In the genomic region with DNA sequence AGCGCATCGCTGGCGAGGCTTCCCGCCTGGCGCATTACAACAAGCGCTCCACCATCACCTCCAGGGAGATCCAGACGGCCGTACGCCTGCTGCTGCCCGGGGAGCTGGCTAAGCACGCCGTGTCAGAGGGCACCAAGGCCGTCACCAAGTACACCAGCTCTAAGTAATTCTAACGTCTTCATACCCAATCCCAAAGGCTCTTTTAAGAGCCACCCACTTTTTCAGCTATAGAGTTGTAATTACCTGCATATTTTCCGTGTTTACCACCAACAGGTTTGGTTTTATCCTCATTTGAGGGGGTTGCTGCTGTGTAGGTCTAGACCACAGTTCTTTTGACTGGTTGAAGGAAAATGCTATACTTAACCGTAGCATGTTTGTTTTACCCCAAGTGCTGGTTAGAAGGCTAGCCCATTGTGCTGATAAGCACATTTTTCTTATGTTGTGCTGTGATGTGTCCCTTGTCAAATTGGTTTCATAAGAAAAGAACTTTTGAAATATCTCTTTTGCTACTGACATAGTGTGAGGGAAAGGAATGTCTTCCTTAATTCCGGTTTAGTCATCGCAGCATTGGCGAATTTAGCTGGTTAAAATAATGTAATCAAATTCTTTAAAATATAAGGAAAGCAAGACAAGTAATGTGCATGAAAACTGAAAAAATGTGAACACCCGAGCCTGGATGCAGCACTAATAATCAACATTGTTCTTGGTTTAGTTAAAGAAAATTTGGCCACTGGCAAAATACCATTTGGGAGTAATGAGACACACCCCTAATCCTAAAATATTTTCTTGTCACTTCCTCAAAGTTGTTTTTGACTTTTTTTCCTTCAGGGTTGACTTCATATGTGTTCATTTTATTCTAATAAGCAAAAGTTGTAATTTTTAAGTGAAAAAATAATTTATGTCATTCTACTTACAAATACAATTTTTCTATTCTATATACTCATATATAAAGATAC, we compare ENCODE assay signal across 8 cellular contexts.
DNase-seq lines count a peak whose midpoint lies in the region; ATAC-seq, FAIRE-seq and TF ChIP-seq lines count a peak whose summit lies in the region.

No MANE protein-coding gene starts in this region.

- peaks cover 28% of the 10 kb centered on the region for H3K79me2 ChIP-seq in PC-9 (ENCODE audit: low read depth)

- H3K4me1 Mint-ChIP-seq in activated T-cell treated with anti-CD3 and anti-CD28 coated beads, Interleukin-2, amount 50 U/mL, for 24 hours (ENCODE audit: low read depth) = peaks cover 48% of the 10 kb centered on the region
- peaks cover 47 to 50% of the 10 kb centered on the region in 2 donors for H3K4me1 Mint-ChIP-seq in natural killer cell

- DNase-seq in activated T-cell treated with anti-CD3 and anti-CD28 coated beads, Interleukin-2, amount 50 U/mL, for 24 hours = no peak
- DNase-seq in activated T-cell treated with anti-CD3 and anti-CD28 coated beads for 4 hours = no peak
- DNase-seq in PC-9 = peak in 1 of 2 experiments; percentile 72
- DNase-seq in natural killer cell = no peak
- DNase-seq in D721Med (ENCODE audit: insufficient read length, low spot score) = no peak
- DNase-seq in NCI-H69 (lab: John Stamatoyannopoulos, UW) = no peak
- no peak for DNase-seq in AG20443 (ENCODE audit: low spot score)

- H3K4me3 ChIP-seq in PC-9 (peak overlapping the region; percentile 77), ectodermal cell (ENCODE audit: insufficient read depth, low read depth, low read length) (peak overlapping the region; percentile 93)

- H3K27me3 ChIP-seq in PC-9 (ENCODE audit: insufficient read depth, low read depth) (no peaks in the 10 kb centered on the region), ectodermal cell (ENCODE audit: control insufficient read depth, insufficient read depth, low read length, poor library complexity, severe bottlenecking) (no peaks in the 10 kb centered on the region)

- 0 to 2% methylated on average over 17 to 20 of the region's 20 CpGs for WGBS in ectodermal cell, 2 experiments

- H2AFZ ChIP-seq in PC-9 = peak overlapping the region; percentile 59; the same call in 1 of the 2 replicates

- FAIRE-seq in D721Med (lab: Jason Lieb, UNC) = no peak

- H3K36me3 ChIP-seq in PC-9 (ENCODE audit: low read depth) = no peaks in the 10 kb centered on the region
- no peaks in the 10 kb centered on the region for H3K36me3 ChIP-seq in ectodermal cell (ENCODE audit: control insufficient read depth, insufficient read depth, low read length)

- peak; percentile 2 to 4 (median 4) for ATAC-seq in natural killer cell

- no TSS peak for BruUV-seq in PC-9 (replicated peaks; lab: Mats Ljungman, UMichigan)

- no peaks in the 10 kb centered on the region for H3K9me3 Mint-ChIP-seq in activated T-cell treated with anti-CD3 and anti-CD28 coated beads, Interleukin-2, amount 50 U/mL, for 24 hours
- no peaks in the 10 kb centered on the region for H3K9me3 Mint-ChIP-seq in natural killer cell

- no peaks in the 10 kb centered on the region for H3K9me3 ChIP-seq in PC-9 (ENCODE audit: insufficient read depth, low read depth)
- no peaks in the 10 kb centered on the region for H3K9me3 ChIP-seq in ectodermal cell (ENCODE audit: control insufficient read depth, low read length)

- TF ChIP-seq CTCF in PC-9 (conservative IDR thresholded peaks at IDR 0.05) = no peak
- TF ChIP-seq CTCF in natural killer cell (IDR thresholded peaks at IDR 0.05) = no peak
- TF ChIP-seq CTCF in D721Med (IDR thresholded peaks at IDR 0.05; ENCODE audit: insufficient read depth, missing control alignments) = no peak

- H3K4me1 ChIP-seq in PC-9 (replicated peaks; ENCODE audit: insufficient read depth) (peaks cover 20% of the 10 kb centered on the region), ectodermal cell (ENCODE audit: control insufficient read depth, insufficient read depth, low read length) (no peaks in the 10 kb centered on the region)

- peaks cover 34% of the 10 kb centered on the region for H3K36me3 Mint-ChIP-seq in activated T-cell treated with anti-CD3 and anti-CD28 coated beads, Interleukin-2, amount 50 U/mL, for 24 hours (ENCODE audit: low read depth)
- H3K36me3 Mint-ChIP-seq in natural killer cell = no peaks in the 10 kb centered on the region

- H3K27me3 Mint-ChIP-seq in activated T-cell treated with anti-CD3 and anti-CD28 coated beads, Interleukin-2, amount 50 U/mL, for 24 hours = no peaks in the 10 kb centered on the region
- no peaks in the 10 kb centered on the region for H3K27me3 Mint-ChIP-seq in natural killer cell (ENCODE audit: low read depth in 2 of 2)

- POLR2A ChIA-PET in PC-9 (lab: Charles Lee; ENCODE audit: unreplicated experiment) = interaction anchor here (0.5 to 3.8 kb wide), 48 partner anchors 8 to 1702 kb away, joined by 3 to 148 read pairs (median 5); partner anchors contain the start of gene BTN2A2

- intact Hi-C loops in PC-9 (cut with micrococcal nuclease; ENCODE audit: unreplicated experiment) = loop anchor here (1.0 to 10.0 kb wide), 9 partner anchors 11 to 1695 kb away; partner anchors contain the start of gene ABT1
- intact Hi-C loops in natural killer cell (cut with micrococcal nuclease) = loop anchor here (1.0 to 10.0 kb wide), 11 partner anchors 17 to 1692 kb away; a partner anchor contains a TSS

- H3K27ac Mint-ChIP-seq in activated T-cell treated with anti-CD3 and anti-CD28 coated beads, Interleukin-2, amount 50 U/mL, for 24 hours = peak overlapping the region; percentile 98
- H3K27ac Mint-ChIP-seq in natural killer cell = peak overlapping the region; percentile 98 to 99

- CTCF ChIA-PET in PC-9 (lab: Charles Lee) = interaction anchor here (0.5 to 0.6 kb wide), 2 partner anchors 24 to 175 kb away, joined by 3 to 4 read pairs; no protein-coding TSS in a partner anchor

- no peaks in the 10 kb centered on the region for H3K9me2 ChIP-seq in PC-9 (ENCODE audit: insufficient read depth)

- peaks cover 44% of the 10 kb centered on the region for H3F3A ChIP-seq in PC-9 (ENCODE audit: insufficient read depth, low read depth)

- no peaks in the 10 kb centered on the region for H4K20me1 ChIP-seq in PC-9 (ENCODE audit: insufficient read depth)

- H3K4me3 Mint-ChIP-seq in activated T-cell treated with anti-CD3 and anti-CD28 coated beads, Interleukin-2, amount 50 U/mL, for 24 hours = peak overlapping the region; percentile 96
- H3K4me3 Mint-ChIP-seq in natural killer cell = peak overlapping the region; percentile 96

- peak overlapping the region; percentile 94 for H3K4me2 ChIP-seq in PC-9

- H3K27ac ChIP-seq in PC-9 = peak overlapping the region; percentile 85
- peak overlapping the region; percentile 94 for H3K27ac ChIP-seq in ectodermal cell (ENCODE audit: insufficient read depth, low read depth, low read length, poor library complexity, severe bottlenecking)
